17 cellular contexts compared by ENCODE assay signal in the genomic region with DNA sequence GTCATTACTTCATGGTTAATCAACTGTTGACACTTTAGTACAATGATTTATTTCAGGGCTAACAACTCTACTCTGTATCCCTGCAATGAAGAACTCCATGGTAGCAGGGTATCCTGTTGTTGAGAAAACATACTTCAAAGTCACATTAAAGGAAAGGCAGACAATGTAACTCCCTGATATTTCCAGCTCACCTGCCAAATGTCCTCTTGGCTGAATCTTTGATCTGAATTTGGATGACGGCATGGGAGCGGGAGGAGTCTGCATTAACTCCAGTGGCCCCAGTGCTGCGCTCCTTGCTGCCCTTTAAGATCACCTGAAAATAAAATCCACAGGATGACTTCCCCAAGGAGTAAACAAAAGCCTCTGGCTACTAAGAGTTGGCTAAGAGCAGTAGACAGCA.
"Had no signal": no experiment of that assay in that cellular context is flagged by ENCODE, and none has a peak within 500 bp of the region (broad histone marks: within the 10 kb centered on the region; RNA-seq: fewer than 3 reads in every experiment).

No MANE protein-coding gene starts in this region.

- H3K36me3 Mint-ChIP-seq: stimulated activated memory B cell treated with anti-CD40 and anti-IgM and Interleukin-4, amounts not matched to agents 10 μg/mL and 1 μg/mL and 100 μg/mL, for 72 hours had no signal

- H3K4me1 ChIP-seq: uterus had no signal

- H3K27me3 Mint-ChIP-seq: activated B cell treated with CpG ODN at 0.5 μM for 24 hours; activated naive CD8-positive, alpha-beta T cell; stimulated activated memory B cell treated with anti-CD40 and anti-IgM and Interleukin-4, amounts not matched to agents 10 μg/mL and 1 μg/mL and 100 μg/mL, for 72 hours had no signal

- H3K27ac ChIP-seq: gastroesophageal sphincter, tibial artery had no signal

- H3K27me3 ChIP-seq: gastroesophageal sphincter, tibial artery, uterus had no signal

- H3K4me3 Mint-ChIP-seq: activated B cell treated with CpG ODN at 0.5 μM for 24 hours; activated naive CD8-positive, alpha-beta T cell; nephron; stimulated activated memory B cell treated with anti-CD40 and anti-IgM and Interleukin-4, amounts not matched to agents 10 μg/mL and 1 μg/mL and 100 μg/mL, for 72 hours had no signal

- H3K4me3 ChIP-seq: gastroesophageal sphincter, tibial artery, uterus had no signal

- H3K27ac Mint-ChIP-seq: activated B cell treated with CpG ODN at 0.5 μM for 24 hours; activated naive CD8-positive, alpha-beta T cell; stimulated activated memory B cell treated with anti-CD40 and anti-IgM and Interleukin-4, amounts not matched to agents 10 μg/mL and 1 μg/mL and 100 μg/mL, for 72 hours had no signal

- H3K4me1 Mint-ChIP-seq: activated B cell treated with CpG ODN at 0.5 μM for 24 hours; stimulated activated memory B cell treated with anti-CD40 and anti-IgM and Interleukin-4, amounts not matched to agents 10 μg/mL and 1 μg/mL and 100 μg/mL, for 72 hours had no signal

- DNase-seq: activated B cell treated with CpG ODN at 0.5 μM for 24 hours; activated CD4-positive, alpha-beta T cell treated with anti-CD3 and anti-CD28 coated beads for 48 hours; activated CD8-positive, alpha-beta memory T cell treated with anti-CD3 and anti-CD28 coated beads for 24 hours; activated gamma-delta T cell treated with Interleukin-2 at 50 U/mL for 16 hours; amniotic stem cell; cortex of kidney; effector memory CD4-positive, alpha-beta T cell; islet precursor cell; mesendoderm; stimulated activated CD4-positive, alpha-beta T cell treated with anti-CD3 and anti-CD28 coated beads, Interleukin-2, amount 100 ng/mL, for 48 hours; T-helper 2 cell; tibial artery had no signal

- H3K9me3 Mint-ChIP-seq: activated B cell treated with CpG ODN at 0.5 μM for 24 hours; nephron; stimulated activated memory B cell treated with anti-CD40 and anti-IgM and Interleukin-4, amounts not matched to agents 10 μg/mL and 1 μg/mL and 100 μg/mL, for 72 hours had no signal

- H3K9me3 ChIP-seq: gastroesophageal sphincter, tibial artery, uterus had no signal

- ATAC-seq: gastroesophageal sphincter; stimulated activated memory B cell treated with anti-CD40 and anti-IgM and Interleukin-4, amounts not matched to agents 10 μg/mL and 1 μg/mL and 100 μg/mL, for 72 hours had no signal
